In genomic region chr19:6363429-6363828, GRCh38 we compare ENCODE assay signal across 14 cellular contexts. TPM values are rescaled to one million over a fixed set of nuclear protein-coding genes. Genes with fewer than 3 reads are reported as not detected.
DNase-seq lines count a peak whose midpoint lies in the region; ATAC-seq and TF ChIP-seq lines count a peak whose summit lies in the region.
"Had no signal": no experiment of that assay in that cellular context is flagged by ENCODE, and none has a peak within 500 bp of the region (broad histone marks: within the 10 kb centered on the region; RNA-seq: fewer than 3 reads in every experiment).

No MANE protein-coding gene starts in this region.

- peaks cover 42% of the 10 kb centered on the region for H3K36me3 ChIP-seq in CD4-positive, alpha-beta memory T cell (ENCODE audit: insufficient read depth, low read length)
- H3K36me3 ChIP-seq in naive thymus-derived CD4-positive, alpha-beta T cell (ENCODE audit: control insufficient read depth in 2 of 3, insufficient read depth in 3 of 3, low read length in 3 of 3): peaks cover 14 to 59% (median 20%) of the 10 kb centered on the region in 3 experiments
- H3K36me3 ChIP-seq in psoas muscle (ENCODE audit: insufficient read depth in 1 of 2, low read depth in 1 of 2): peaks cover 5 to 53% of the 10 kb centered on the region in 2 donors

- intact Hi-C loops in CD4-positive, alpha-beta memory T cell (cut with micrococcal nuclease): loop anchor here (5.0 to 10.0 kb wide), 2 partner anchors 569 to 1169 kb away; partner anchors contain the start of gene DUS3L
- intact Hi-C loops in naive thymus-derived CD4-positive, alpha-beta T cell (cut with micrococcal nuclease): loop anchor here in 1 of 2 donors (2.0 to 5.0 kb wide), 5 partner anchors 141 to 1171 kb away; partner anchors contain the start of genes PNPLA6, SAFB and SAFB2
- intact Hi-C loops in psoas muscle (cut with DNase I): loop anchor here in 1 of 2 donors (5.0 kb wide), 1 partner anchor 141 kb away; no protein-coding TSS in a partner anchor

- H3K27ac Mint-ChIP-seq in CD4-positive, alpha-beta memory T cell: peak overlapping the region in 4 of 7 donors; percentile 31 to 94 (median 88)
- H3K27ac Mint-ChIP-seq in activated naive CD8-positive, alpha-beta T cell treated with anti-CD3 and anti-CD28 coated beads, Interleukin-2, amount 10 ng/mL, durations not matched to agents 7 days and 5 days: peak overlapping the region; percentile 99
- H3K27ac Mint-ChIP-seq in naive thymus-derived CD4-positive, alpha-beta T cell: peak overlapping the region in 8 of 9 donors; percentile 48 to 98 (median 82)

- peak overlapping the region in 1 of 2 donors; percentile 92 for H3K4me3 ChIP-seq in CD4-positive, alpha-beta memory T cell (ENCODE audit: low read length in 2 of 2)
- H3K4me3 ChIP-seq in Jurkat, Clone E6-1 (ENCODE audit: low read length): peak overlapping the region; percentile 65; the same call in 1 of the 2 replicates
- H3K4me3 ChIP-seq in naive thymus-derived CD4-positive, alpha-beta T cell (ENCODE audit: low read length): peak overlapping the region; percentile 76
- no peak overlapping the region for H3K4me3 ChIP-seq in psoas muscle

- no peaks in the 10 kb centered on the region for H3K27me3 ChIP-seq in CD4-positive, alpha-beta memory T cell (ENCODE audit: insufficient read depth, low read length)
- H3K27me3 ChIP-seq in naive thymus-derived CD4-positive, alpha-beta T cell (ENCODE audit: control insufficient read depth in 2 of 2, insufficient read depth in 2 of 2, low read length in 2 of 2): no peaks in the 10 kb centered on the region
- no peaks in the 10 kb centered on the region for H3K27me3 ChIP-seq in psoas muscle (ENCODE audit: insufficient read depth in 3 of 3, low read length in 2 of 3)
- H3K27me3 ChIP-seq: heart left ventricle had no signal

- peak overlapping the region in 7 of 8 donors; percentile 26 to 97 (median 94) for H3K4me3 Mint-ChIP-seq in CD4-positive, alpha-beta memory T cell
- H3K4me3 Mint-ChIP-seq in activated naive CD8-positive, alpha-beta T cell treated with anti-CD3 and anti-CD28 coated beads, Interleukin-2, amount 10 ng/mL, durations not matched to agents 7 days and 5 days: peak overlapping the region; percentile 100
- peak overlapping the region; percentile 53 to 100 (median 97) for H3K4me3 Mint-ChIP-seq in naive thymus-derived CD4-positive, alpha-beta T cell

- no peak for DNase-seq in CD4-positive, alpha-beta memory T cell
- DNase-seq in Jurkat, Clone E6-1 (ENCODE audit: low read depth, low spot score): no peak
- no peak for DNase-seq in activated naive CD8-positive, alpha-beta T cell treated with anti-CD3 and anti-CD28 coated beads, Interleukin-2, amount 10 ng/mL, durations not matched to agents 7 days and 5 days
- DNase-seq in naive thymus-derived CD4-positive, alpha-beta T cell: no peak
- DNase-seq in amygdala (lab: John Stamatoyannopoulos, UW): no peak
- DNase-seq in NCI-H524 (lab: John Stamatoyannopoulos, UW): no peak
- DNase-seq in psoas muscle: no peak
- DNase-seq: activated CD4-positive, alpha-beta T cell treated with anti-CD3 and anti-CD28 coated beads, Interleukin-2, amount 50 U/mL, for 48 hours; cortex of kidney; heart left ventricle; kidney glomerular epithelial cell; NCI-H1930; retina had no signal

- H3K4me1 Mint-ChIP-seq in CD4-positive, alpha-beta memory T cell: peaks cover 8 to 29% (median 19%) of the 10 kb centered on the region in 4 donors
- peaks cover 14% of the 10 kb centered on the region for H3K4me1 Mint-ChIP-seq in activated naive CD8-positive, alpha-beta T cell treated with anti-CD3 and anti-CD28 coated beads, Interleukin-2, amount 10 ng/mL, durations not matched to agents 7 days and 5 days
- peaks cover 10 to 32% (median 20%) of the 10 kb centered on the region in 7 donors for H3K4me1 Mint-ChIP-seq in naive thymus-derived CD4-positive, alpha-beta T cell

- 79 to 81% (median 81%) methylated on average over 9 of the region's 9 CpGs for WGBS in psoas muscle, 3 donors

- H3K27me3 Mint-ChIP-seq in CD4-positive, alpha-beta memory T cell: no peaks in the 10 kb centered on the region
- no peaks in the 10 kb centered on the region for H3K27me3 Mint-ChIP-seq in activated naive CD8-positive, alpha-beta T cell treated with anti-CD3 and anti-CD28 coated beads, Interleukin-2, amount 10 ng/mL, durations not matched to agents 7 days and 5 days
- no peaks in the 10 kb centered on the region for H3K27me3 Mint-ChIP-seq in naive thymus-derived CD4-positive, alpha-beta T cell

- no peak for ATAC-seq in activated naive CD8-positive, alpha-beta T cell treated with anti-CD3 and anti-CD28 coated beads, Interleukin-2, amount 10 ng/mL, durations not matched to agents 7 days and 5 days (ENCODE audit: low read depth)
- no peak for ATAC-seq in naive thymus-derived CD4-positive, alpha-beta T cell
- ATAC-seq in psoas muscle: no peak
- ATAC-seq: esophagus mucosa, heart left ventricle had no signal

- peaks cover 23% of the 10 kb centered on the region for H3K4me1 ChIP-seq in CD4-positive, alpha-beta memory T cell (ENCODE audit: insufficient read depth, low read length)
- peaks cover 10 to 13% of the 10 kb centered on the region in 2 donors for H3K4me1 ChIP-seq in naive thymus-derived CD4-positive, alpha-beta T cell (ENCODE audit: control insufficient read depth in 2 of 2, insufficient read depth in 2 of 2, low read length in 2 of 2)
- peaks cover 6% of the 10 kb centered on the region for H3K4me1 ChIP-seq in psoas muscle

- TF ChIP-seq CTCF in psoas muscle (IDR thresholded peaks at IDR 0.05): no peak

- no peaks in the 10 kb centered on the region for H3K9me3 Mint-ChIP-seq in CD4-positive, alpha-beta memory T cell
- no peaks in the 10 kb centered on the region for H3K9me3 Mint-ChIP-seq in activated naive CD8-positive, alpha-beta T cell treated with anti-CD3 and anti-CD28 coated beads, Interleukin-2, amount 10 ng/mL, durations not matched to agents 7 days and 5 days
- H3K9me3 Mint-ChIP-seq in naive thymus-derived CD4-positive, alpha-beta T cell: no peaks in the 10 kb centered on the region

- CTCF ChIA-PET in CD4-positive, alpha-beta memory T cell (lab: Charles Lee; ENCODE audit: partially characterized antibody): no interaction called here
- CTCF ChIA-PET in naive thymus-derived CD4-positive, alpha-beta T cell (lab: Charles Lee): interaction anchor here (0.7 to 1.3 kb wide), 2 partner anchors 9 to 25 kb away, joined by 3 to 5 read pairs; partner anchors contain the start of gene ALKBH7

- H3K27ac ChIP-seq in CD4-positive, alpha-beta memory T cell (ENCODE audit: low read depth, low read length): no peak overlapping the region
- H3K27ac ChIP-seq in naive thymus-derived CD4-positive, alpha-beta T cell (ENCODE audit: low read depth, low read length): peak overlapping the region; percentile 82
- H3K27ac ChIP-seq in psoas muscle: no peak overlapping the region

- H3K36me3 Mint-ChIP-seq in CD4-positive, alpha-beta memory T cell: peaks cover 25 to 40% of the 10 kb centered on the region in 2 donors
- H3K36me3 Mint-ChIP-seq in activated naive CD8-positive, alpha-beta T cell treated with anti-CD3 and anti-CD28 coated beads, Interleukin-2, amount 10 ng/mL, durations not matched to agents 7 days and 5 days: peaks cover 18% of the 10 kb centered on the region
- peaks cover 0 to 31% (median 11%) of the 10 kb centered on the region in 5 donors for H3K36me3 Mint-ChIP-seq in naive thymus-derived CD4-positive, alpha-beta T cell

- POLR2A ChIA-PET in CD4-positive, alpha-beta memory T cell (lab: Charles Lee; ENCODE audit: partially characterized antibody): interaction anchor here (3.3 to 5.4 kb wide), 2 partner anchors 9 to 30 kb away, joined by 22 to 123 read pairs; partner anchors contain the start of genes ALKBH7 and GTF2F1
- POLR2A ChIA-PET in activated naive CD8-positive, alpha-beta T cell treated with anti-CD3 and anti-CD28 coated beads, Interleukin-2, amount 10 ng/mL, durations not matched to agents 7 days and 5 days (lab: Charles Lee): interaction anchor here (0.6 to 3.3 kb wide), 4 partner anchors 8 to 189 kb away, joined by 3 to 40 read pairs (median 4); partner anchors contain the start of gene ALKBH7
- POLR2A ChIA-PET in naive thymus-derived CD4-positive, alpha-beta T cell (lab: Charles Lee): interaction anchor here (0.6 to 5.5 kb wide), 4 partner anchors 10 to 404 kb away, joined by 3 to 85 read pairs (median 5); partner anchors contain the start of genes ALKBH7, DENND1C, GTF2F1 and PSPN

- H3K9me3 ChIP-seq in CD4-positive, alpha-beta memory T cell (ENCODE audit: control insufficient read depth in 1 of 2, low read length in 2 of 2): no peaks in the 10 kb centered on the region
- H3K9me3 ChIP-seq in naive thymus-derived CD4-positive, alpha-beta T cell (ENCODE audit: control insufficient read depth in 2 of 3, low read length in 3 of 3): no peaks in the 10 kb centered on the region
- no peaks in the 10 kb centered on the region for H3K9me3 ChIP-seq in psoas muscle
- H3K9me3 ChIP-seq: heart left ventricle had no signal

RNA-seq across cellular contexts. Expression of gene CLPP, which starts 2.1 kb away (rescaled TPM):
- total RNA-seq in CD4-positive, alpha-beta memory T cell: 10 to 100 TPM; 70.8 to 71.3 TPM
- polyA plus RNA-seq in CD4-positive, alpha-beta memory T cell: 100 to 1,000 TPM; 160 to 212 TPM
- 231 TPM for polyA plus RNA-seq in Jurkat, Clone E6-1 (2012; ENCODE audit: insufficient read depth, insufficient read length)
- 100 to 1,000 TPM; 112 to 126 TPM for total RNA-seq in activated naive CD8-positive, alpha-beta T cell treated with anti-CD3 and anti-CD28 coated beads, Interleukin-2, amount 10 ng/mL, durations not matched to agents 7 days and 5 days
- 100 to 1,000 TPM in 1 of 5 experiments, 10 to 100 TPM in 4; 53.2 to 129 (median 75.9) TPM for total RNA-seq in naive thymus-derived CD4-positive, alpha-beta T cell
- polyA plus RNA-seq in naive thymus-derived CD4-positive, alpha-beta T cell: 100 to 1,000 TPM; 156 to 196 TPM
- total RNA-seq in psoas muscle: 100 to 1,000 TPM in 3 of 4 donors, 10 to 100 TPM in 1; 82.0 to 121 (median 116) TPM
- 100 to 1,000 TPM; 101 to 140 (median 121) TPM for polyA plus RNA-seq in psoas muscle

RNA-seq across cellular contexts. Expression of gene ALKBH7, which starts 9.2 kb away (rescaled TPM):
- total RNA-seq in CD4-positive, alpha-beta memory T cell: 10 to 100 TPM; 67.4 to 73.4 TPM
- 10 to 100 TPM; 72.3 to 88.1 TPM for polyA plus RNA-seq in CD4-positive, alpha-beta memory T cell
- 33.9 TPM for polyA plus RNA-seq in Jurkat, Clone E6-1 (2012; ENCODE audit: insufficient read depth, insufficient read length)
- 10 to 100 TPM; 52.0 to 55.7 TPM for total RNA-seq in activated naive CD8-positive, alpha-beta T cell treated with anti-CD3 and anti-CD28 coated beads, Interleukin-2, amount 10 ng/mL, durations not matched to agents 7 days and 5 days
- total RNA-seq in naive thymus-derived CD4-positive, alpha-beta T cell: 10 to 100 TPM; 33.6 to 90.1 (median 72.9) TPM
- polyA plus RNA-seq in naive thymus-derived CD4-positive, alpha-beta T cell: 100 to 1,000 TPM; 129 to 142 TPM
- 100 to 1,000 TPM in 2 of 4 donors, 10 to 100 TPM in 2; 72.3 to 120 (median 96.8) TPM for total RNA-seq in psoas muscle
- 100 to 1,000 TPM in 1 of 3 donors, 10 to 100 TPM in 2; 71.5 to 114 (median 99.5) TPM for polyA plus RNA-seq in psoas muscle

RNA-seq across cellular contexts. Expression of gene PSPN, which starts 12.3 kb away (rescaled TPM):
- 1 to 10 TPM; 4.6 to 5.2 TPM for total RNA-seq in CD4-positive, alpha-beta memory T cell
- polyA plus RNA-seq in CD4-positive, alpha-beta memory T cell: under 1 TPM; 0.38 to 0.61 TPM
- 0.64 TPM for polyA plus RNA-seq in Jurkat, Clone E6-1 (2012; ENCODE audit: insufficient read depth, insufficient read length)
- 1 to 10 TPM; 2.4 to 2.7 TPM for total RNA-seq in activated naive CD8-positive, alpha-beta T cell treated with anti-CD3 and anti-CD28 coated beads, Interleukin-2, amount 10 ng/mL, durations not matched to agents 7 days and 5 days
- 1 to 10 TPM; 1.8 to 4.0 (median 2.8) TPM for total RNA-seq in naive thymus-derived CD4-positive, alpha-beta T cell
- polyA plus RNA-seq in naive thymus-derived CD4-positive, alpha-beta T cell: under 1 TPM; 0.60 to 0.91 TPM
- total RNA-seq in psoas muscle: 1 to 10 TPM in 1 of 4 donors, under 1 TPM in 3; 0.55 to 1.0 (median 0.65) TPM
- 1 to 10 TPM in 1 of 3 donors, under 1 TPM in 2; 0.34 to 1.3 (median 0.78) TPM for polyA plus RNA-seq in psoas muscle

RNA-seq across cellular contexts. Expression of gene GTF2F1, which starts 29.5 kb away (rescaled TPM):
- 10 to 100 TPM; 56.3 to 57.7 TPM for total RNA-seq in CD4-positive, alpha-beta memory T cell
- polyA plus RNA-seq in CD4-positive, alpha-beta memory T cell: 10 to 100 TPM in 1 of 2 donors, 1 to 10 TPM in 1; 6.6 to 27.5 TPM
- 87.5 TPM for polyA plus RNA-seq in Jurkat, Clone E6-1 (2012; ENCODE audit: insufficient read depth, insufficient read length)
- 10 to 100 TPM; 67.3 to 72.8 TPM for total RNA-seq in activated naive CD8-positive, alpha-beta T cell treated with anti-CD3 and anti-CD28 coated beads, Interleukin-2, amount 10 ng/mL, durations not matched to agents 7 days and 5 days
- 10 to 100 TPM; 51.5 to 71.6 (median 61.3) TPM for total RNA-seq in naive thymus-derived CD4-positive, alpha-beta T cell
- polyA plus RNA-seq in naive thymus-derived CD4-positive, alpha-beta T cell: 10 to 100 TPM; 17.9 to 33.3 TPM
- total RNA-seq in psoas muscle: 10 to 100 TPM; 23.7 to 37.0 (median 33.3) TPM
- polyA plus RNA-seq in psoas muscle: 10 to 100 TPM; 33.8 to 60.0 (median 42.8) TPM

RNA-seq across cellular contexts. Expression of gene ACER1, which starts 30.0 kb away (rescaled TPM):
- 1 to 10 TPM in 1 of 2 experiments, under 1 TPM in 1; 0.67 to 1.3 TPM for total RNA-seq in CD4-positive, alpha-beta memory T cell
- polyA plus RNA-seq in CD4-positive, alpha-beta memory T cell: 1 to 10 TPM in 1 of 2 donors, under 1 TPM in 1; 0.90 to 1.1 TPM
- polyA plus RNA-seq in Jurkat, Clone E6-1 (2012; ENCODE audit: insufficient read depth, insufficient read length): not detected
- under 1 TPM; 0.54 to 0.55 TPM for total RNA-seq in activated naive CD8-positive, alpha-beta T cell treated with anti-CD3 and anti-CD28 coated beads, Interleukin-2, amount 10 ng/mL, durations not matched to agents 7 days and 5 days
- total RNA-seq in naive thymus-derived CD4-positive, alpha-beta T cell: 1 to 10 TPM in 2 of 5 experiments, under 1 TPM in 3; 0.65 to 2.9 (median 0.87) TPM
- 1 to 10 TPM; 1.1 to 3.9 TPM for polyA plus RNA-seq in naive thymus-derived CD4-positive, alpha-beta T cell
- not detected for total RNA-seq in psoas muscle
- not detected for polyA plus RNA-seq in psoas muscle
- total RNA-seq: heart left ventricle had no signal
- polyA plus RNA-seq: heart left ventricle had no signal
